Comparison of ENCODE assay signal across 8 cellular contexts in genomic region chr6:139028658-139029469, GRCh38. TPM values are rescaled to one million over a fixed set of nuclear protein-coding genes. Genes with fewer than 3 reads are reported as not detected.
DNase-seq lines count a peak whose midpoint lies in the region; ATAC-seq and TF ChIP-seq lines count a peak whose summit lies in the region.

Gene ABRACL, plus strand, starts transcription at chr6:139028745. Its CDS starts 5,416 bp downstream, at chr6:139034161.

- H3K27me3 ChIP-seq in HUES6 (ENCODE audit: control insufficient read depth, insufficient read depth, low read length), result no peaks in the 10 kb centered on the region

- peak; percentile 61 for ATAC-seq in GM21390 (IDR thresholded peaks at IDR 0.05; ENCODE audit: unreplicated experiment)

- H3K9me3 ChIP-seq in HUES6 (ENCODE audit: control insufficient read depth, insufficient read depth, low read depth, low read length), result no peaks in the 10 kb centered on the region

- H3K27ac ChIP-seq in HUES6 (ENCODE audit: low read depth, low read length), result peak within 1 kb of the TSS; percentile 85

- H3K4me3 Mint-ChIP-seq in Calu3 (ENCODE audit: low read depth, unreplicated experiment) (no peak within 1 kb of the TSS), nephron progenitor cell (peak within 1 kb of the TSS; percentile 93)
- no peak within 1 kb of the TSS for H3K4me3 Mint-ChIP-seq in stimulated activated naive CD8-positive, alpha-beta T cell treated with anti-CD3 and anti-CD28 coated beads, Interleukin-15, Interleukin-2, amounts not matched to agents 100 ng/mL and 50 ng/mL, for 24 hours

- H3K4me3 ChIP-seq in HUES6 (ENCODE audit: low read depth, low read length) (peak within 1 kb of the TSS; percentile 82), fibroblast of pulmonary artery (replicated peaks; ENCODE audit: low read depth, low read length) (peak within 1 kb of the TSS; percentile 91)

- intact Hi-C loops in Calu3 (cut with micrococcal nuclease; ENCODE audit: unreplicated experiment), result loop anchor here (5.0 kb wide), 1 partner anchor 42 kb away; the partner anchor contains the start of gene REPS1

- peaks cover 6% of the 10 kb centered on the region; the same call in 1 of the 2 replicates for H3K36me3 ChIP-seq in HUES6 (ENCODE audit: control insufficient read depth, insufficient read depth, low read length)

- H3K9me3 Mint-ChIP-seq in Calu3 (ENCODE audit: low read depth, unreplicated experiment), result no peaks in the 10 kb centered on the region
- H3K9me3 Mint-ChIP-seq in nephron progenitor cell, result no peaks in the 10 kb centered on the region
- H3K9me3 Mint-ChIP-seq in stimulated activated naive CD8-positive, alpha-beta T cell treated with anti-CD3 and anti-CD28 coated beads, Interleukin-15, Interleukin-2, amounts not matched to agents 100 ng/mL and 50 ng/mL, for 24 hours, result no peaks in the 10 kb centered on the region

- H3K27ac Mint-ChIP-seq in Calu3 (ENCODE audit: unreplicated experiment) (peak within 1 kb of the TSS; percentile 87), nephron progenitor cell (peak within 1 kb of the TSS; percentile 76)
- peak within 1 kb of the TSS; percentile 98 for H3K27ac Mint-ChIP-seq in stimulated activated naive CD8-positive, alpha-beta T cell treated with anti-CD3 and anti-CD28 coated beads, Interleukin-15, Interleukin-2, amounts not matched to agents 100 ng/mL and 50 ng/mL, for 24 hours

- peak within 1 kb of the TSS; percentile 91 for H3K9ac ChIP-seq in HUES6 (ENCODE audit: low read length)

- H3K27me3 Mint-ChIP-seq in Calu3 (ENCODE audit: unreplicated experiment), result no peaks in the 10 kb centered on the region
- H3K27me3 Mint-ChIP-seq in nephron progenitor cell (ENCODE audit: low read depth, poor library complexity), result no peaks in the 10 kb centered on the region
- H3K27me3 Mint-ChIP-seq in stimulated activated naive CD8-positive, alpha-beta T cell treated with anti-CD3 and anti-CD28 coated beads, Interleukin-15, Interleukin-2, amounts not matched to agents 100 ng/mL and 50 ng/mL, for 24 hours, result no peaks in the 10 kb centered on the region

- CTCF ChIA-PET in Calu3 (lab: Charles Lee), result no interaction called here

- H3K36me3 Mint-ChIP-seq in Calu3 (ENCODE audit: insufficient read depth, unreplicated experiment) (peaks cover 19% of the 10 kb centered on the region), nephron progenitor cell (ENCODE audit: low read depth) (peaks cover 5% of the 10 kb centered on the region)
- peaks cover 11% of the 10 kb centered on the region for H3K36me3 Mint-ChIP-seq in stimulated activated naive CD8-positive, alpha-beta T cell treated with anti-CD3 and anti-CD28 coated beads, Interleukin-15, Interleukin-2, amounts not matched to agents 100 ng/mL and 50 ng/mL, for 24 hours (ENCODE audit: low read depth)

- no TSS peak for BruUV-seq in Calu3 (replicated peaks; lab: Mats Ljungman, UMichigan)

- H3K4me1 Mint-ChIP-seq in Calu3 (ENCODE audit: low read depth, unreplicated experiment) (peaks cover 22% of the 10 kb centered on the region), nephron progenitor cell (peaks cover 20% of the 10 kb centered on the region)
- peaks cover 27% of the 10 kb centered on the region for H3K4me1 Mint-ChIP-seq in stimulated activated naive CD8-positive, alpha-beta T cell treated with anti-CD3 and anti-CD28 coated beads, Interleukin-15, Interleukin-2, amounts not matched to agents 100 ng/mL and 50 ng/mL, for 24 hours (ENCODE audit: low read depth)

- DNase-seq in Calu3 (peak; percentile 62), RPMI7951 (ENCODE audit: low read depth) (peak; percentile 56), fibroblast of pulmonary artery (ENCODE audit: low read depth) (peak; percentile 73), nephron progenitor cell (peak; percentile 62)
- DNase-seq in activated T-helper 1 cell treated with anti-CD3 and anti-CD28 coated beads, Interleukin-2, amount 50 U/mL, for 16 hours (ENCODE audit: low read depth in 1 of 2, low spot score in 1 of 2), result peak; percentile 55 to 61

- no peak for TF ChIP-seq CTCF in Calu3 (IDR thresholded peaks at IDR 0.05; ENCODE audit: unreplicated experiment)
- no peak for TF ChIP-seq CTCF in fibroblast of pulmonary artery (IDR thresholded peaks at IDR 0.05; ENCODE audit: low read length, missing control alignments)
- no peak for TF ChIP-seq CTCF in nephron progenitor cell (IDR thresholded peaks at IDR 0.05)

- peaks cover 29% of the 10 kb centered on the region for H3K4me1 ChIP-seq in HUES6 (ENCODE audit: control insufficient read depth, insufficient read depth, low read length)

RNA-seq across cellular contexts. Expression of gene ABRACL, which starts in this region (rescaled TPM):
- 36.1 and 40.4 TPM in 2 replicates for total RNA-seq in Calu3 (2022)
- total RNA-seq in RPMI7951 (2014; rRNA removed; shearing (Covaris generic)), result 60.0 and 63.2 TPM in 2 replicates

Comparison
In these comparisons a context has a peak if more than half of its experiments do, and no peak if none do; other contexts are left out.
1. Peak in every context shown above with its lines: DNase-seq, ATAC-seq, H3K4me3 ChIP-seq and H3K27ac ChIP-seq.